1 cellular context compared by ENCODE assay signal in the genomic region with DNA sequence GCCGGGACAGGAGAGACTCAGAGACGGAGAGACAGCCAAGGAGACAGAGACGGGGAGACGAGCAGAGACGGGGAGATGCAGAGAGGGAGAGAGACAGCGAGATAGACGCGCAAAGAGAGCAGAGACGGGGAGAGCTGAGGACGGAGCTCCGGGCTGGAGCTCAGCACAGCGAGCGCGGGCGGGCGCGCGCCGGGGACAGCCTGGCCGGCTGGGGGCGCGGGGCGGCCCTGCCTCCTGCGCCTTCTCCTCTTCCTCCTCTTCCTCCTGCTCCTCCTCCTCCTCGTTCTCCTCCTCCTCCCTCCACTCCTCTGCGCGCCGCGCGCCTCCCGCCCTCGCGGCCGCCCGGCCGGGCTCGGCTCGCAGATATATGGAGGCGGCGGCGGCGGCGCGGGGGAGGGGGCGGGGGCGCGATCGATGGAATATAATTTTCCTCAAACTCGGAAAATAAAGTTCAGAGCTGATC.
TF ChIP-seq lines count a peak whose summit lies in the region.

Gene ERFL, minus strand, starts transcription at position 229 of the 463 bp plus-strand sequence. CDS start 15,530 bp downstream, outside the sequence.

TF ChIP-seq in H1, 55 proteins besides CTCF, POLR2A, EP300 and RAD21:
- TF ChIP-seq RNF2 (IDR thresholded peaks at IDR 0.05; ENCODE audit: borderline replicate concordance, low read depth, low read length, missing control alignments, poor library complexity, severe bottlenecking), result peak; percentile 25
- TF ChIP-seq RBBP5 (IDR thresholded peaks at IDR 0.05; ENCODE audit: borderline replicate concordance, low read depth, low read length), result 0 out of 2 replicates have a peak, but pooled peaks have one; percentile 16
- TF ChIP-seq JUN (IDR thresholded peaks at IDR 0.05; ENCODE audit: low read depth, low read length), result no peak
